23 cellular contexts compared by ENCODE assay signal in genomic region chr4:98733601-98734000, GRCh38.
"Had no signal": no experiment of that assay in that cellular context is flagged by ENCODE, and none has a peak within 500 bp of the region (broad histone marks: within the 10 kb centered on the region; RNA-seq: fewer than 3 reads in every experiment).

No MANE protein-coding gene starts in this region.

- H3K9me3 ChIP-seq: esophagus muscularis mucosa, mucosa of descending colon had no signal

- H3K4me3 Mint-ChIP-seq: mesothelial cell of epicardium, naive B cell had no signal

- DNase-seq: dermis blood vessel endothelial cell; effector CD4-positive, alpha-beta T cell; effector memory CD4-positive, alpha-beta T cell; foreskin keratinocyte; heart left ventricle; hippocampal formation; left cardiac atrium; left lung; left ventricle myocardium superior; lower lobe of right lung; mesenchymal stem cell; mucosa of descending colon; naive B cell had no signal

- H3K27ac Mint-ChIP-seq: mesothelial cell of epicardium, naive B cell had no signal

- FAIRE-seq: colon, endothelial cell of umbilical vein, frontal cortex, islet of Langerhans, keratinocyte had no signal

- ATAC-seq: foreskin keratinocyte, gastroesophageal sphincter, heart left ventricle, left cardiac atrium, left lung, left ventricle myocardium superior, lower lobe of right lung, mucosa of descending colon had no signal

- H3K4me1 ChIP-seq: esophagus muscularis mucosa, foreskin keratinocyte, gastroesophageal sphincter, heart left ventricle, left lung, lower lobe of right lung had no signal

- H3K36me3 Mint-ChIP-seq: mesothelial cell of epicardium had no signal

- H3K27ac ChIP-seq: coronary artery, dorsolateral prefrontal cortex, esophagus muscularis mucosa, foreskin keratinocyte, gastroesophageal sphincter, heart left ventricle, left lung, lower lobe of right lung had no signal

- H3K4me3 ChIP-seq: coronary artery, dorsolateral prefrontal cortex, esophagus muscularis mucosa, gastroesophageal sphincter, heart left ventricle, left lung, lower lobe of right lung, mucosa of descending colon had no signal

- H3K4me1 Mint-ChIP-seq: naive B cell had no signal

- H3K36me3 ChIP-seq: esophagus muscularis mucosa, gastroesophageal sphincter, heart left ventricle, left lung, lower lobe of right lung had no signal

- H3K27me3 ChIP-seq: dorsolateral prefrontal cortex, esophagus muscularis mucosa, foreskin keratinocyte, gastroesophageal sphincter, heart left ventricle, left lung had no signal
